In the genomic region with DNA sequence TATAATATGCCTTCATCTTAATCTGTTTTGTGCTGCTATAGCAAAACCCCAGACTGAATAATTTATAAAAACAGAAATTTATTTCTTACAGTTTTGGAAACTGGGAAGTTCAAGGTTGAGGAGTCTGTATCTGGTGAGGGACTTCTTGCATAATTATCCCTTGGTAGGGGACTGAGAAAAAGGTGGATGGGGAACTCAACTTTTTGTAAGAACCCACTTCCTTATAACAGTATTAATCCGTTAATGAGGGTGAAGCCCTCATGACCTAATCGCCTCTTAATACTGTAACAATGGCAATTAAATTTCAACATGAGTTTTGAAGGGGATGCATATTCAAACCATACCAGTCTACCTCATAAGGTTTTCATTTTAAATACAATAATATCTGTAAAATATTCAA, we compare ENCODE assay signal across 26 cellular contexts. TPM values are rescaled to one million over a fixed set of nuclear protein-coding genes. Genes with fewer than 3 reads are reported as not detected.
"Had no signal": no experiment of that assay in that cellular context is flagged by ENCODE, and none has a peak within 500 bp of the region (broad histone marks: within the 10 kb centered on the region; RNA-seq: fewer than 3 reads in every experiment).

No MANE protein-coding gene starts in this region.

- H3K4me1 Mint-ChIP-seq: activated naive CD4-positive, alpha-beta T cell treated with anti-CD3 and anti-CD28 coated beads, Interleukin-2, amount 50 U/mL, for 24 hours had no signal

- H3K4me3 ChIP-seq: breast epithelium, K562, PC-9, SK-N-MC had no signal

- H3K4me2 ChIP-seq: PC-9 had no signal

- FAIRE-seq: K562 had no signal

- H3K27ac ChIP-seq: breast epithelium, PC-9, SK-N-MC had no signal

- H3K27me3 ChIP-seq: breast epithelium had no signal

- H3K27ac Mint-ChIP-seq: activated CD8-positive, alpha-beta T cell treated with anti-CD3 and anti-CD28 coated beads, Interleukin-2, amount 10 ng/mL, durations not matched to agents 7 days and 5 days; activated naive CD4-positive, alpha-beta T cell treated with anti-CD3 and anti-CD28 coated beads, Interleukin-2, amount 50 U/mL, for 24 hours; T-helper 1 cell treated with Interleukin-12 subunit alpha and Interleukin-12 subunit beta and Interleukin-4 antibody, amounts not matched to agents 30 μg/mL and 1 μg/mL, for 36 hours; WTC11 had no signal

- H3K4me3 Mint-ChIP-seq: activated CD8-positive, alpha-beta T cell treated with anti-CD3 and anti-CD28 coated beads, Interleukin-2, amount 10 ng/mL, durations not matched to agents 7 days and 5 days; activated naive CD4-positive, alpha-beta T cell treated with anti-CD3 and anti-CD28 coated beads, Interleukin-2, amount 50 U/mL, for 24 hours; T-helper 1 cell treated with Interleukin-12 subunit alpha and Interleukin-12 subunit beta and Interleukin-4 antibody, amounts not matched to agents 30 μg/mL and 1 μg/mL, for 36 hours; WTC11 had no signal

- H2AFZ ChIP-seq: PC-9 had no signal

- H3K36me3 Mint-ChIP-seq: WTC11 had no signal

- H3K9me3 ChIP-seq: breast epithelium had no signal

- H3K9me3 Mint-ChIP-seq: T-helper 1 cell treated with Interleukin-12 subunit alpha and Interleukin-12 subunit beta and Interleukin-4 antibody, amounts not matched to agents 30 μg/mL and 1 μg/mL, for 36 hours had no signal

- DNase-seq: activated CD4-positive, alpha-beta T cell treated with anti-CD3 and anti-CD28 coated beads for 48 hours; activated CD4-positive, alpha-beta T cell treated with anti-CD3 and anti-CD28 coated beads, Interleukin-2, amount 50 U/mL, for 4 hours; activated CD4-positive, CD25-positive, alpha-beta regulatory T cell treated with anti-CD3 and anti-CD28 coated beads, Interleukin-2, amount 50 U/mL, for 72 hours; activated CD8-positive, alpha-beta memory T cell treated with anti-CD3 and anti-CD28 coated beads, Interleukin-2, amount 50 U/mL, for 48 hours; activated CD8-positive, alpha-beta T cell treated with anti-CD3 and anti-CD28 coated beads, Interleukin-2, amount 10 ng/mL, durations not matched to agents 7 days and 5 days; activated effector memory CD4-positive, alpha-beta T cell treated with Interleukin-2 at 50 U/mL for 16 hours; activated naive CD4-positive, alpha-beta T cell; activated T-cell treated with anti-CD3 and anti-CD28 coated beads, Interleukin-2, amount 50 U/mL, for 1 hour; aorta; central memory CD4-positive, alpha-beta T cell; Karpas-422; MM.1S; NCI-H1092; NCI-H1417; NCI-H1930; NCI-H345; NCI-H510A; NCI-H526 treated with DMSO at 0.1 percent for 48 hours; PC-9; SW 1271 had no signal

- H3K4me1 ChIP-seq: breast epithelium had no signal

- ATAC-seq: activated CD8-positive, alpha-beta T cell treated with anti-CD3 and anti-CD28 coated beads, Interleukin-2, amount 10 ng/mL, durations not matched to agents 7 days and 5 days; K562; WTC11 had no signal

- H3K36me3 ChIP-seq: breast epithelium had no signal

RNA-seq across cellular contexts. Expression of a gene that starts 17.4 kb away (rescaled TPM):
- total RNA-seq: breast epithelium had no signal
